1 cellular context compared by ENCODE assay signal in the genomic region with DNA sequence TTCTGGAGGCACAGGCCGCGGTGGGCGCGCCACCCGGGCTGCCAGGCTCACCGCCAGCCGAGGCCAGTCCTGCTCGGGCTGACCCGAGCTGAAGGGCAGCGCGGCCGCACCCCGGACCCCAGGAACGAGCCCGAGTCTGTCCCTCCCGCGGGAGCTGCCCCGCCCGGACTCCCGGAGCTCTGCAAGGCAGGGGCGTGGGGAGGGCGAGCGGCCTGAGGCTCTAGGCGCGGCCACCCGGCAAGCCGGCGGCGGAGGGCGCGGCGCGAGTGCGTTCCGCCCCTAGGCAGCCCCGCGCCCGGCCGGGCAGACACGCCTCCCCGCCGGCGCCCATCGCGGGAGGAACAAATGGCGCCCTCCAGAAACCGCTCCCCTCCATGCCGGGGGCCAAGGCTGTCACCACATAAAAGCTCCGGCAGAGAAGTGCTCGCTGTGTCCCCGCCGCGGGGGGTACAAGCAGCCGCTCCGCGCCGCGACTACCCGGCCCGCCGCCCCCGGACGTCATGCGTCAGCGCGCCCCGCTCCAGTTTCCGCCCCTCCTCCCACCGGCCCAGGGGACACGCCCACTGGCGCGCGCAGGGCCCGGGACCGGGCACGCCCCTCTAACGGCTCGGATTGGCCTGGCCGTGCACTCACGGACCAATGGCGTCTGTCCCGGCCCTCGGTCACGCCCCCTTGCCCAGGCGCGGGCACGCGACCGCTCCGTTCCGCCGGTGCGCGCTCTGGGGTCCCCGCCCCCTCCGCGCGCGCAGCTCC.
TF ChIP-seq lines count a peak whose summit lies in the region.

No MANE protein-coding gene starts in this region.

TF ChIP-seq in HepG2, 621 proteins besides CTCF, POLR2A, EP300 and RAD21 (continued from another document and continues in another):
- TF ChIP-seq ZBTB10 (CRISPR knock-in tag; IDR thresholded peaks at IDR 0.05; ENCODE audit: borderline replicate concordance): no peak; the same call in 1 of the 2 replicates
- TF ChIP-seq, protein P1, sequence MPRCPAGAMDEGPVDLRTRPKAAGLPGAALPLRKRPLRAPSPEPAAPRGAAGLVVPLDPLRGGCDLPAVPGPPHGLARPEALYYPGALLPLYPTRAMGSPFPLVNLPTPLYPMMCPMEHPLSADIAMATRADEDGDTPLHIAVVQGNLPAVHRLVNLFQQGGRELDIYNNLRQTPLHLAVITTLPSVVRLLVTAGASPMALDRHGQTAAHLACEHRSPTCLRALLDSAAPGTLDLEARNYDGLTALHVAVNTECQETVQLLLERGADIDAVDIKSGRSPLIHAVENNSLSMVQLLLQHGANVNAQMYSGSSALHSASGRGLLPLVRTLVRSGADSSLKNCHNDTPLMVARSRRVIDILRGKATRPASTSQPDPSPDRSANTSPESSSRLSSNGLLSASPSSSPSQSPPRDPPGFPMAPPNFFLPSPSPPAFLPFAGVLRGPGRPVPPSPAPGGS (CRISPR knock-in tag; IDR thresholded peaks at IDR 0.05): no peak
- TF ChIP-seq, protein P2, sequence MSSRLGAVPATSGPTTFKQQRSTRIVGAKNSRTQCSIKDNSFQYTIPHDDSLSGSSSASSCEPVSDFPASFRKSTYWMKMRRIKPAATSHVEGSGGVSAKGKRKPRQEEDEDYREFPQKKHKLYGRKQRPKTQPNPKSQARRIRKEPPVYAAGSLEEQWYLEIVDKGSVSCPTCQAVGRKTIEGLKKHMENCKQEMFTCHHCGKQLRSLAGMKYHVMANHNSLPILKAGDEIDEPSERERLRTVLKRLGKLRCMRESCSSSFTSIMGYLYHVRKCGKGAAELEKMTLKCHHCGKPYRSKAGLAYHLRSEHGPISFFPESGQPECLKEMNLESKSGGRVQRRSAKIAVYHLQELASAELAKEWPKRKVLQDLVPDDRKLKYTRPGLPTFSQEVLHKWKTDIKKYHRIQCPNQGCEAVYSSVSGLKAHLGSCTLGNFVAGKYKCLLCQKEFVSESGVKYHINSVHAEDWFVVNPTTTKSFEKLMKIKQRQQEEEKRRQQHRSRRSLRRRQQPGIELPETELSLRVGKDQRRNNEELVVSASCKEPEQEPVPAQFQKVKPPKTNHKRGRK (CRISPR knock-in tag; IDR thresholded peaks at IDR 0.05): no peak
- TF ChIP-seq SOX6 (IDR thresholded peaks at IDR 0.05): no peak
- TF ChIP-seq SOX6 (CRISPR knock-in tag; IDR thresholded peaks at IDR 0.05): no peak
- TF ChIP-seq, protein P3, sequence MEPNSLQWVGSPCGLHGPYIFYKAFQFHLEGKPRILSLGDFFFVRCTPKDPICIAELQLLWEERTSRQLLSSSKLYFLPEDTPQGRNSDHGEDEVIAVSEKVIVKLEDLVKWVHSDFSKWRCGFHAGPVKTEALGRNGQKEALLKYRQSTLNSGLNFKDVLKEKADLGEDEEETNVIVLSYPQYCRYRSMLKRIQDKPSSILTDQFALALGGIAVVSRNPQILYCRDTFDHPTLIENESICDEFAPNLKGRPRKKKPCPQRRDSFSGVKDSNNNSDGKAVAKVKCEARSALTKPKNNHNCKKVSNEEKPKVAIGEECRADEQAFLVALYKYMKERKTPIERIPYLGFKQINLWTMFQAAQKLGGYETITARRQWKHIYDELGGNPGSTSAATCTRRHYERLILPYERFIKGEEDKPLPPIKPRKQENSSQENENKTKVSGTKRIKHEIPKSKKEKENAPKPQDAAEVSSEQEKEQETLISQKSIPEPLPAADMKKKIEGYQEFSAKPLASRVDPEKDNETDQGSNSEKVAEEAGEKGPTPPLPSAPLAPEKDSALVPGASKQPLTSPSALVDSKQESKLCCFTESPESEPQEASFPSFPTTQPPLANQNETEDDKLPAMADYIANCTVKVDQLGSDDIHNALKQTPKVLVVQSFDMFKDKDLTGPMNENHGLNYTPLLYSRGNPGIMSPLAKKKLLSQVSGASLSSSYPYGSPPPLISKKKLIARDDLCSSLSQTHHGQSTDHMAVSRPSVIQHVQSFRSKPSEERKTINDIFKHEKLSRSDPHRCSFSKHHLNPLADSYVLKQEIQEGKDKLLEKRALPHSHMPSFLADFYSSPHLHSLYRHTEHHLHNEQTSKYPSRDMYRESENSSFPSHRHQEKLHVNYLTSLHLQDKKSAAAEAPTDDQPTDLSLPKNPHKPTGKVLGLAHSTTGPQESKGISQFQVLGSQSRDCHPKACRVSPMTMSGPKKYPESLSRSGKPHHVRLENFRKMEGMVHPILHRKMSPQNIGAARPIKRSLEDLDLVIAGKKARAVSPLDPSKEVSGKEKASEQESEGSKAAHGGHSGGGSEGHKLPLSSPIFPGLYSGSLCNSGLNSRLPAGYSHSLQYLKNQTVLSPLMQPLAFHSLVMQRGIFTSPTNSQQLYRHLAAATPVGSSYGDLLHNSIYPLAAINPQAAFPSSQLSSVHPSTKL (CRISPR knock-in tag; IDR thresholded peaks at IDR 0.05): no peak
- no peak; the same call in 1 of the 2 replicates for TF ChIP-seq ZNF263 (CRISPR knock-in tag; IDR thresholded peaks at IDR 0.05)
- TF ChIP-seq ZFP36 (IDR thresholded peaks at IDR 0.05; ENCODE audit: borderline replicate concordance, low read depth, low read length, partially characterized antibody): no peak
- no peak for TF ChIP-seq SRF (IDR thresholded peaks at IDR 0.05; ENCODE audit: low read depth, low read length)
- no peak for TF ChIP-seq IRX3 (CRISPR knock-in tag; IDR thresholded peaks at IDR 0.05; ENCODE audit: borderline replicate concordance, low read depth)
- TF ChIP-seq ZNF484 (CRISPR knock-in tag; IDR thresholded peaks at IDR 0.05; ENCODE audit: borderline replicate concordance, low read depth): no peak
- no peak for TF ChIP-seq ZNF142 (CRISPR knock-in tag; IDR thresholded peaks at IDR 0.05)
- no peak for TF ChIP-seq ZNF674 (CRISPR knock-in tag; IDR thresholded peaks at IDR 0.05; ENCODE audit: low read depth)
- 0 out of 2 replicates have a peak, but pooled peaks have one; percentile 50 for TF ChIP-seq KLF6 (CRISPR knock-in tag; IDR thresholded peaks at IDR 0.05)
- TF ChIP-seq CHD2 (IDR thresholded peaks at IDR 0.05; ENCODE audit: low read depth, low read length): peak; percentile 31; the same call in 1 of the 2 replicates
- TF ChIP-seq ZNF451 (CRISPR knock-in tag; IDR thresholded peaks at IDR 0.05): peak; percentile 46; the same call in 1 of the 2 replicates
- no peak for TF ChIP-seq ZNF891 (CRISPR knock-in tag; IDR thresholded peaks at IDR 0.05)
- peak; percentile 63; the same call in 1 of the 2 replicates for TF ChIP-seq YEATS4 (CRISPR knock-in tag; IDR thresholded peaks at IDR 0.05; ENCODE audit: borderline replicate concordance)
- TF ChIP-seq ZNF33B (CRISPR knock-in tag; IDR thresholded peaks at IDR 0.05): no peak
- no peak for TF ChIP-seq TRIM22 (IDR thresholded peaks at IDR 0.05)
- no peak for TF ChIP-seq FOXA1 (IDR thresholded peaks at IDR 0.05)
- no peak for TF ChIP-seq FOXA1 (CRISPR knock-in tag; IDR thresholded peaks at IDR 0.05)
- TF ChIP-seq ZNF543 (CRISPR knock-in tag; IDR thresholded peaks at IDR 0.05): no peak
- 0 out of 2 replicates have a peak, but pooled peaks have one; percentile 26 for TF ChIP-seq CREB3 (CRISPR knock-in tag; IDR thresholded peaks at IDR 0.05)
- TF ChIP-seq ZNF251 (CRISPR knock-in tag; IDR thresholded peaks at IDR 0.05): no peak
- no peak for TF ChIP-seq ERF (CRISPR knock-in tag; IDR thresholded peaks at IDR 0.05)
- no peak for TF ChIP-seq SKI (IDR thresholded peaks at IDR 0.05; ENCODE audit: partially characterized antibody)
- peak; percentile 38; the same call in 1 of the 2 replicates for TF ChIP-seq SKIL (CRISPR knock-in tag; IDR thresholded peaks at IDR 0.05; ENCODE audit: borderline replicate concordance)
- TF ChIP-seq THAP7 (CRISPR knock-in tag; IDR thresholded peaks at IDR 0.05): 0 out of 2 replicates have a peak, but pooled peaks have one; percentile 55
- TF ChIP-seq TAF1 (CRISPR knock-in tag; IDR thresholded peaks at IDR 0.05): peak; percentile 26; the same call in 1 of the 2 replicates
- peak; percentile 70 for TF ChIP-seq ZFY (CRISPR knock-in tag; IDR thresholded peaks at IDR 0.05)
- TF ChIP-seq ZNF160 (CRISPR knock-in tag; IDR thresholded peaks at IDR 0.05): peak; percentile 37; the same call in 1 of the 2 replicates
- TF ChIP-seq KDM5A (IDR thresholded peaks at IDR 0.05; ENCODE audit: borderline replicate concordance, low read length): peak; percentile 51; the same call in 1 of the 2 replicates
